8 cellular contexts compared by ENCODE assay signal in the genomic region with DNA sequence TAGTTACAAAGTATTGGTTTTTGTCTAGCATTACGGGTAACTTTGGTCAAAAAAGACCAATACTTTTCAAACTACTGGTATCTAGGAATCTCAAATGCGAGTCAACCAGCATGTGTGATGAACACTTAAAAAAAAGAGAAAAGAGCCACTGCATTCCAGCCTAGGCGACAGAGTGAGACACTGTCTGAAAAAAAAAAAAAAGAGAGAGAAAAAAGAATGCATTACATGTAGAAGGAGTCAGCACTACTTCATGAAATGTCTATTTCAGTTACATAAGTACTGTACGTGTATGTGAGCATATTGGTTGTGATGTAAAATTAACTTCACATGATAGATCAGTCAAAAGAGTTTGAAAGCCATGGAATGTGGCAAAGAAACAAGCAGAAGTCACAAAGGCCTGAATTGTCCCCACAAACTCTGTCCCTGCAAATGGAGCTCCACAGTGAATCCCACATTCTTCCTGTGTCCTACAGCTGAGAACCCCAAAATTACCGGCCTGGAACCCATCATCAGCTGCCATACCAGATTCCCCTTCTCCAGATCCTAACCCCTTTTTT. TPM values are rescaled to one million over a fixed set of nuclear protein-coding genes. Genes with fewer than 3 reads are reported as not detected.
DNase-seq lines count a peak whose midpoint lies in the region; ATAC-seq, FAIRE-seq and TF ChIP-seq lines count a peak whose summit lies in the region.

No MANE protein-coding gene starts in this region.

- H3K27me3 ChIP-seq in BLaER1 (0 out of 2 replicates have a peak, but pooled peaks cover 7% of the 10 kb centered on the region), duodenal mucosa (ENCODE audit: control insufficient read depth in 1 of 2, insufficient read depth in 2 of 2, low read length in 2 of 2) (no peaks in the 10 kb centered on the region)

- ATAC-seq in GM18505 (IDR thresholded peaks at IDR 0.05; ENCODE audit: unreplicated experiment) = no peak

- peaks cover 62% of the 10 kb centered on the region for H3K4me1 ChIP-seq in BLaER1
- peaks cover 27 to 34% of the 10 kb centered on the region in 2 donors for H3K4me1 ChIP-seq in duodenal mucosa (ENCODE audit: control insufficient read depth in 1 of 2, insufficient read depth in 2 of 2, low read length in 2 of 2)

- H3K36me3 Mint-ChIP-seq in IgD-negative memory B cell = peaks cover 2% of the 10 kb centered on the region
- H3K36me3 Mint-ChIP-seq in nephron (ENCODE audit: low read depth) = no peaks in the 10 kb centered on the region

- peak overlapping the region; percentile 91 for H3K4me2 ChIP-seq in BLaER1

- peak overlapping the region; percentile 84 for H3K4me3 ChIP-seq in BLaER1
- H3K4me3 ChIP-seq in duodenal mucosa (ENCODE audit: low read depth in 1 of 2, low read length in 2 of 2) = peak overlapping the region; percentile 60 to 67

- peaks cover 49% of the 10 kb centered on the region for H4K20me1 ChIP-seq in BLaER1

- no peak for TF ChIP-seq POLR2A in GM18505 (IDR thresholded peaks at IDR 0.05; ENCODE audit: borderline replicate concordance, extremely low read depth, insufficient read depth, insufficient read length)

- H3K9me3 Mint-ChIP-seq in IgD-negative memory B cell (no peaks in the 10 kb centered on the region), nephron (no peaks in the 10 kb centered on the region)

- FAIRE-seq in HTR-8/SVneo (lab: Jason Lieb, UNC) = no peak

- H3K4me3 Mint-ChIP-seq in IgD-negative memory B cell (peak overlapping the region; percentile 84 to 94 (median 91)), nephron (peak overlapping the region; percentile 85 to 86 (median 85))

- H3K36me3 ChIP-seq in BLaER1 (no peaks in the 10 kb centered on the region), duodenal mucosa (ENCODE audit: control insufficient read depth in 1 of 2, insufficient read depth in 2 of 2, low read length in 2 of 2) (no peaks in the 10 kb centered on the region)

- H3K27me3 Mint-ChIP-seq in IgD-negative memory B cell = peaks cover 1% of the 10 kb centered on the region
- H3K27me3 Mint-ChIP-seq in nephron (ENCODE audit: low read depth) = peaks cover 19% of the 10 kb centered on the region

- H3K9me3 ChIP-seq in BLaER1 (no peaks in the 10 kb centered on the region), duodenal mucosa (ENCODE audit: control insufficient read depth in 1 of 2, low read length in 2 of 2) (no peaks in the 10 kb centered on the region)

- TF ChIP-seq CTCF in nephron (IDR thresholded peaks at IDR 0.05; ENCODE audit: unreplicated experiment in 3 of 3) = no peak

- H3K4me1 Mint-ChIP-seq in IgD-negative memory B cell = peaks cover 38 to 55% (median 45%) of the 10 kb centered on the region in 3 donors
- H3K4me1 Mint-ChIP-seq in nephron = peaks cover 13% of the 10 kb centered on the region

- H3K9ac ChIP-seq in BLaER1 (peak overlapping the region; percentile 54; the same call in 1 of the 2 replicates), duodenal mucosa (ENCODE audit: low read depth in 1 of 2, low read length in 2 of 2) (peak overlapping the region; percentile 30 to 45)

- H3K27ac Mint-ChIP-seq in IgD-negative memory B cell (peak overlapping the region; percentile 90 to 95 (median 93)), nephron (peak overlapping the region; percentile 27 to 61 (median 54))

- H3K27ac ChIP-seq in BLaER1 (no peak overlapping the region), duodenal mucosa (ENCODE audit: low read depth, low read length) (no peak overlapping the region)

- DNase-seq in DMS 273 (lab: John Stamatoyannopoulos, UW; ENCODE audit: unreplicated experiment) (no peak), HTR-8/SVneo (ENCODE audit: insufficient read length, low spot score) (no peak), SHP77 (lab: John Stamatoyannopoulos, UW) (no peak)

RNA-seq across cellular contexts. Expression of gene DENND11, which starts 1.6 kb away (rescaled TPM):
- polyA plus RNA-seq in IgD-negative memory B cell = 8.9 TPM

RNA-seq across cellular contexts. Expression of gene WEE2, which starts 7.8 kb away (rescaled TPM):
- not detected for polyA plus RNA-seq in IgD-negative memory B cell

RNA-seq across cellular contexts. Expression of gene SSBP1, which starts 37.8 kb away (rescaled TPM):
- 245 TPM for polyA plus RNA-seq in IgD-negative memory B cell
